Comparison of ENCODE assay signal across 10 cellular contexts in genomic region chr5:173472164-173472563, GRCh38.
A peak's percentile ranks its signal among the peaks of the same experiment; 100 is the strongest.
DNase-seq lines count a peak whose midpoint lies in the region; ATAC-seq and TF ChIP-seq lines count a peak whose summit lies in the region.
"Had no signal": no experiment of that assay in that cellular context is flagged by ENCODE, and none has a peak within 500 bp of the region (broad histone marks: within the 10 kb centered on the region; RNA-seq: fewer than 3 reads in every experiment).

No MANE protein-coding gene starts in this region.

- H3K27ac ChIP-seq in adrenal gland: peak overlapping the region in 4 of 5 donors; percentile 11 to 82 (median 56)

- intact Hi-C loops in adrenal gland (cut with DNase I): no loop called here
- intact Hi-C loops in head of caudate nucleus (cut with DNase I): loop anchor here (2.0 kb wide), 1 partner anchor 85 kb away; no protein-coding TSS in a partner anchor
- intact Hi-C loops in activated CD4-positive, alpha-beta memory T cell treated with anti-CD3 and anti-CD28 coated beads for 36 hours (cut with micrococcal nuclease): no loop called here

- DNase-seq in DMS 273 treated with DMSO at 0.1 percent for 48 hours (lab: John Stamatoyannopoulos, UW) (peak; percentile 19), adrenal gland (peak; percentile 55 to 91 (median 80)), head of caudate nucleus (peak; percentile 11 to 96 (median 84)), pulmonary artery endothelial cell (ENCODE audit: low read depth, low spot score) (peak; percentile 61), NCI-H1694 (lab: John Stamatoyannopoulos, UW) (no peak)
- DNase-seq in activated CD4-positive, alpha-beta memory T cell treated with anti-CD3 and anti-CD28 coated beads for 36 hours: no peak
- DNase-seq: naive B cell had no signal

- H3K4me1 Mint-ChIP-seq in activated CD4-positive, alpha-beta memory T cell treated with anti-CD3 and anti-CD28 coated beads for 36 hours (ENCODE audit: low read depth): no peaks in the 10 kb centered on the region
- H3K4me1 Mint-ChIP-seq: naive B cell had no signal

- no peak for TF ChIP-seq POLR2A in adrenal gland (IDR thresholded peaks at IDR 0.05)

- H3K36me3 Mint-ChIP-seq in activated CD4-positive, alpha-beta memory T cell treated with anti-CD3 and anti-CD28 coated beads for 36 hours: no peaks in the 10 kb centered on the region
- H3K36me3 Mint-ChIP-seq: naive B cell had no signal

- H3K9me3 ChIP-seq in adrenal gland (replicated peaks in 1 of 3): no peaks in the 10 kb centered on the region

- ATAC-seq in GM19463 (IDR thresholded peaks at IDR 0.05; ENCODE audit: unreplicated experiment) (no peak), GM19395 (IDR thresholded peaks at IDR 0.05; ENCODE audit: unreplicated experiment) (no peak)
- ATAC-seq: K562 had no signal

- POLR2A ChIA-PET in activated CD4-positive, alpha-beta memory T cell treated with anti-CD3 and anti-CD28 coated beads for 36 hours (lab: Charles Lee): no interaction called here

- H3K9me3 Mint-ChIP-seq in activated CD4-positive, alpha-beta memory T cell treated with anti-CD3 and anti-CD28 coated beads for 36 hours: no peaks in the 10 kb centered on the region

- no peak for TF ChIP-seq CTCF in adrenal gland (IDR thresholded peaks at IDR 0.05)

- peaks cover 7 to 9% of the 10 kb centered on the region in 2 donors for H3K4me1 ChIP-seq in adrenal gland (replicated peaks in 1 of 2)

- H3K4me3 Mint-ChIP-seq in activated CD4-positive, alpha-beta memory T cell treated with anti-CD3 and anti-CD28 coated beads for 36 hours: no peak overlapping the region
- H3K4me3 Mint-ChIP-seq: naive B cell had no signal

- no peaks in the 10 kb centered on the region for H3K27me3 ChIP-seq in adrenal gland

- no peak overlapping the region for H3K27ac Mint-ChIP-seq in activated CD4-positive, alpha-beta memory T cell treated with anti-CD3 and anti-CD28 coated beads for 36 hours
- H3K27ac Mint-ChIP-seq: naive B cell had no signal

- H3K27me3 Mint-ChIP-seq in activated CD4-positive, alpha-beta memory T cell treated with anti-CD3 and anti-CD28 coated beads for 36 hours: peaks cover 4% of the 10 kb centered on the region

- no peak overlapping the region for H3K4me3 ChIP-seq in adrenal gland
- H3K4me3 ChIP-seq: K562 had no signal

- H3K36me3 ChIP-seq in adrenal gland (replicated peaks in 1 of 2): no peaks in the 10 kb centered on the region

- 47 to 64% (median 52%) methylated on average over 3 of the region's 3 CpGs for WGBS in adrenal gland, 4 donors

- CTCF ChIA-PET in activated CD4-positive, alpha-beta memory T cell treated with anti-CD3 and anti-CD28 coated beads for 36 hours (lab: Charles Lee): no interaction called here

Comparison
In these comparisons a context has a peak if more than half of its experiments do, and no peak if none do; other contexts are left out.
1. DNase-seq: peak in DMS 273 treated with DMSO at 0.1 percent for 48 hours (single experiment), adrenal gland (7 of 7), head of caudate nucleus (42 of 42) and pulmonary artery endothelial cell (single experiment); none in activated CD4-positive, alpha-beta memory T cell treated with anti-CD3 and anti-CD28 coated beads for 36 hours (single experiment) and NCI-H1694 (single experiment).